8 cellular contexts compared by ENCODE assay signal in the genomic region with DNA sequence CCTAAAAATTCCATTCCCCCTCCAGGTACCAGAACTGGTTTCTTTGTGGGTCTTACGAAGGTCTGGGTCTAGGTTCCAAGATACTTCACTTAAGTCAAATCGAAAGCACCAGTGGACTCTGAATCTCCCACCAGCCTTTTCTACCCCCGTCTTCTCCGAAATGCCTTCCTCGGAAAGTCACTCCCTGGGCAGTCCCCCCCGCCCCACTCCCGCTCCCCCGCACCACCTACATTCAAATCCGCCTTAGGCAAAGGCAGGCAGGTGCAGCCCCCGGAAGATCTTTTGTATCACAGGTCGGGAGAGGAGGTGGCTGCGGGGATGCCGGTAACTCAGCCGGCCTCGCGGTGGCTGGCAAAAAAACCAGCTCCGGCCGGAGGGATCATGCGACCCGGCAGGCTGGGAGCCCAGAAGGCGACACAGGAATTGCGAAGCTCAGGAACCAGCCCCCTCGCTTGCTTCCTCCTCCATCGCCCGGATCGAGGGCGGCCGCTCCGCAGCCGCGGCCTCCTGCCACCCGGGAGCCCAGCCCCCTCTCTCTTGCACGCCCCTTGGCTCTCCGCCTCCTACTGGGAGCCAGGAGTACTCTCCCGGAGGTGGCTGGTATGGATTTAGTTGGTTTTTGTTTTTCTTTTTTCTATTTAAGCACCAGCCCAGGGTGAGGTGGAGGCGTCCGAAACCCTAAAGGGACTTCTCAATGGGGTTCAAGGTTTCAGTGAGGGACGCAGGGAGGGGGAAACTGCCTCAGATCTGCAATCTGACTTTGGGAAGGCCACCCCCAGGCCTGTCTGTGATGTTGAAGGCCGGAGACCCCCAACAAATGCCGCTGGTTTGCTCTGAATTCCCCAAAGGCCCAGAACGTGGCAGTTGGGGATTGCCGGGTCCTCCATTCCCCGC. TPM values are rescaled to one million over a fixed set of nuclear protein-coding genes. Genes with fewer than 3 reads are reported as not detected.
DNase-seq lines count a peak whose midpoint lies in the region; ATAC-seq and TF ChIP-seq lines count a peak whose summit lies in the region.

Gene BCL2L1, minus strand, starts transcription at position 481 of the 894 bp plus-strand sequence. CDS start 650 bp downstream, outside the sequence.

- no peaks in the 10 kb centered on the region for H3K9me3 Mint-ChIP-seq in activated CD4-positive, alpha-beta T cell treated with anti-CD3 and anti-CD28 coated beads for 36 hours (ENCODE audit: low read depth)

- DNase-seq in ELR (ENCODE audit: low read depth) (peak; percentile 94), NCI-H446 (lab: John Stamatoyannopoulos, UW) (peak; percentile 72 to 82), choroid plexus epithelial cell (ENCODE audit: low read depth) (peak; percentile 89), kidney glomerular epithelial cell (lab: John Stamatoyannopoulos, UW) (peak; percentile 78)
- DNase-seq in activated CD4-positive, alpha-beta T cell treated with anti-CD3 and anti-CD28 coated beads for 36 hours = peak; percentile 90
- peak; percentile 67 to 72 for DNase-seq in stimulated activated CD4-positive, alpha-beta T cell treated with anti-CD3 and anti-CD28 coated beads, Interleukin-15, amount 100 ng/mL, for 48 hours (ENCODE audit: low read depth in 2 of 2)

- H3K4me1 Mint-ChIP-seq in activated CD4-positive, alpha-beta T cell treated with anti-CD3 and anti-CD28 coated beads for 36 hours = peaks cover 11% of the 10 kb centered on the region

- peak within 1 kb of the TSS; percentile 86 for H3K4me3 ChIP-seq in choroid plexus epithelial cell (ENCODE audit: low read depth, low read length)

- peak within 1 kb of the TSS; percentile 90 for H3K27ac Mint-ChIP-seq in activated CD4-positive, alpha-beta T cell treated with anti-CD3 and anti-CD28 coated beads for 36 hours

- CTCF ChIA-PET in activated CD4-positive, alpha-beta T cell treated with anti-CD3 and anti-CD28 coated beads for 36 hours (lab: Charles Lee) = interaction anchor here (0.6 to 3.6 kb wide), 16 partner anchors 9 to 1727 kb away, joined by 3 to 161 read pairs (median 6); partner anchors contain the start of genes ID1 and TPX2

- POLR2A ChIA-PET in activated CD4-positive, alpha-beta T cell treated with anti-CD3 and anti-CD28 coated beads for 36 hours (lab: Charles Lee) = interaction anchor here (0.8 to 3.0 kb wide), 6 partner anchors 16 to 88 kb away, joined by 3 to 26 read pairs (median 6); partner anchors contain the start of gene TPX2

- ATAC-seq in HG03025 (IDR thresholded peaks at IDR 0.05; ENCODE audit: low FRiP score, unreplicated experiment) = peak; percentile 14
- ATAC-seq in activated CD4-positive, alpha-beta T cell treated with anti-CD3 and anti-CD28 coated beads for 36 hours = peak; percentile 40
- no peak for ATAC-seq in HG03095 (IDR thresholded peaks at IDR 0.05; ENCODE audit: unreplicated experiment)

- intact Hi-C loops in activated CD4-positive, alpha-beta T cell treated with anti-CD3 and anti-CD28 coated beads for 36 hours (cut with DNase I, micrococcal nuclease) = loop anchor here (1.0 to 5.0 kb wide), 10 partner anchors 17 to 635 kb away; partner anchors contain the start of genes ASXL1 (in 1 of the 2), HM13 (in 1 of the 2), PLAGL2 (in 1 of the 2) and POFUT1 (in 1 of the 2)

- H3K36me3 Mint-ChIP-seq in activated CD4-positive, alpha-beta T cell treated with anti-CD3 and anti-CD28 coated beads for 36 hours (ENCODE audit: low read depth) = peaks cover 49% of the 10 kb centered on the region

- TF ChIP-seq CTCF in choroid plexus epithelial cell (conservative IDR thresholded peaks at IDR 0.05; ENCODE audit: low read depth, low read length) = peak; percentile 88

- no peaks in the 10 kb centered on the region for H3K27me3 Mint-ChIP-seq in activated CD4-positive, alpha-beta T cell treated with anti-CD3 and anti-CD28 coated beads for 36 hours

- H3K4me3 Mint-ChIP-seq in activated CD4-positive, alpha-beta T cell treated with anti-CD3 and anti-CD28 coated beads for 36 hours = peak within 1 kb of the TSS; percentile 97

RNA-seq across cellular contexts. Expression of gene BCL2L1, which starts in this region (rescaled TPM):
- 100 to 1,000 TPM; 107 to 121 TPM for total RNA-seq in activated CD4-positive, alpha-beta T cell treated with anti-CD3 and anti-CD28 coated beads for 36 hours
